Comparison of ENCODE assay signal across 1 cellular context in genomic region chr2:195649629-195650190, GRCh38.
TF ChIP-seq lines count a peak whose summit lies in the region.

No MANE protein-coding gene starts in this region.

TF ChIP-seq in WTC11, 78 proteins besides CTCF, POLR2A, EP300 and RAD21 (continued from another document):
- TF ChIP-seq, protein P1, sequence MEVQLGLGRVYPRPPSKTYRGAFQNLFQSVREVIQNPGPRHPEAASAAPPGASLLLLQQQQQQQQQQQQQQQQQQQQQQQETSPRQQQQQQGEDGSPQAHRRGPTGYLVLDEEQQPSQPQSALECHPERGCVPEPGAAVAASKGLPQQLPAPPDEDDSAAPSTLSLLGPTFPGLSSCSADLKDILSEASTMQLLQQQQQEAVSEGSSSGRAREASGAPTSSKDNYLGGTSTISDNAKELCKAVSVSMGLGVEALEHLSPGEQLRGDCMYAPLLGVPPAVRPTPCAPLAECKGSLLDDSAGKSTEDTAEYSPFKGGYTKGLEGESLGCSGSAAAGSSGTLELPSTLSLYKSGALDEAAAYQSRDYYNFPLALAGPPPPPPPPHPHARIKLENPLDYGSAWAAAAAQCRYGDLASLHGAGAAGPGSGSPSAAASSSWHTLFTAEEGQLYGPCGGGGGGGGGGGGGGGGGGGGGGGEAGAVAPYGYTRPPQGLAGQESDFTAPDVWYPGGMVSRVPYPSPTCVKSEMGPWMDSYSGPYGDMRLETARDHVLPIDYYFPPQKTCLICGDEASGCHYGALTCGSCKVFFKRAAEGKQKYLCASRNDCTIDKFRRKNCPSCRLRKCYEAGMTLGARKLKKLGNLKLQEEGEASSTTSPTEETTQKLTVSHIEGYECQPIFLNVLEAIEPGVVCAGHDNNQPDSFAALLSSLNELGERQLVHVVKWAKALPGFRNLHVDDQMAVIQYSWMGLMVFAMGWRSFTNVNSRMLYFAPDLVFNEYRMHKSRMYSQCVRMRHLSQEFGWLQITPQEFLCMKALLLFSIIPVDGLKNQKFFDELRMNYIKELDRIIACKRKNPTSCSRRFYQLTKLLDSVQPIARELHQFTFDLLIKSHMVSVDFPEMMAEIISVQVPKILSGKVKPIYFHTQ (CRISPR knock-in tag; IDR thresholded peaks at IDR 0.05), result no peak
- no peak for TF ChIP-seq TCF7 (CRISPR knock-in tag; IDR thresholded peaks at IDR 0.05; ENCODE audit: low read depth)
